In the genomic region with DNA sequence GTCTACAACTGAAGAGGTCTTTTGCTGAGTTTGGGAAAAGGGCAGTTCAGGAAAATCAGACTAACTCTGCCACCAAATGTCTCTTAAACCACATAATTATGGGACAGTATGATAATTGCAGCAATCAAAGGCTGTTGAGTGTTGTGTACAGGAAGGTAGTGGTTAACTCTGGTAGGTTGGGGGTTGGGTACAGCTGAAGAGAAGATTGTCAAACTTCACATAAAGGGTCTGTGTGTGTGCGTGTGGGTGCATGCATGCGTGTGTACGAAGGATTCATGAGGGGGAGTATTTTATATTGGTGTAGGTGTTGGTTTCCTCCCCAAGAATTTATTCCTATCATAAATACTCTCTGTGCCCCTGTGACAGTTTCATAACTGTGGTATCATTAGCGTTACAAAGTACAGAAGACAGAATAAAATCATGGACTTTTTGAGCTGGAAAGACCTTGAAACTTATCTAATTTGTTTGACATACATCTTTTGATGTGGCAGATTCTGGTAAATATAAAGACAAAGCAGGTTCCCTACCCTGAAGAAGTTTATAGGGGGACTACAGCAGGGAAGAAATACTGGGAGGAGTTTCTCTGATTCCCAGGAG, we compare ENCODE assay signal across 2 cellular contexts.
TF ChIP-seq lines count a peak whose summit lies in the region.

No MANE protein-coding gene starts in this region.

TF ChIP-seq in HepG2, 621 proteins besides CTCF, POLR2A, EP300 and RAD21:
- peak; percentile 42; the same call in 1 of the 2 replicates for TF ChIP-seq NCOA2 (CRISPR knock-in tag; IDR thresholded peaks at IDR 0.05)
- peak in 1 of 2 experiments; percentile 10; a peak in 1 of 4 replicates for TF ChIP-seq MAFK (conservative IDR thresholded peaks at IDR 0.05 in 1 of 2, IDR thresholded peaks at IDR 0.05 in 1 of 2; ENCODE audit: low read length in 2 of 2)
- TF ChIP-seq IRX3 (CRISPR knock-in tag; IDR thresholded peaks at IDR 0.05; ENCODE audit: borderline replicate concordance, low read depth): no peak
- TF ChIP-seq, protein P1, sequence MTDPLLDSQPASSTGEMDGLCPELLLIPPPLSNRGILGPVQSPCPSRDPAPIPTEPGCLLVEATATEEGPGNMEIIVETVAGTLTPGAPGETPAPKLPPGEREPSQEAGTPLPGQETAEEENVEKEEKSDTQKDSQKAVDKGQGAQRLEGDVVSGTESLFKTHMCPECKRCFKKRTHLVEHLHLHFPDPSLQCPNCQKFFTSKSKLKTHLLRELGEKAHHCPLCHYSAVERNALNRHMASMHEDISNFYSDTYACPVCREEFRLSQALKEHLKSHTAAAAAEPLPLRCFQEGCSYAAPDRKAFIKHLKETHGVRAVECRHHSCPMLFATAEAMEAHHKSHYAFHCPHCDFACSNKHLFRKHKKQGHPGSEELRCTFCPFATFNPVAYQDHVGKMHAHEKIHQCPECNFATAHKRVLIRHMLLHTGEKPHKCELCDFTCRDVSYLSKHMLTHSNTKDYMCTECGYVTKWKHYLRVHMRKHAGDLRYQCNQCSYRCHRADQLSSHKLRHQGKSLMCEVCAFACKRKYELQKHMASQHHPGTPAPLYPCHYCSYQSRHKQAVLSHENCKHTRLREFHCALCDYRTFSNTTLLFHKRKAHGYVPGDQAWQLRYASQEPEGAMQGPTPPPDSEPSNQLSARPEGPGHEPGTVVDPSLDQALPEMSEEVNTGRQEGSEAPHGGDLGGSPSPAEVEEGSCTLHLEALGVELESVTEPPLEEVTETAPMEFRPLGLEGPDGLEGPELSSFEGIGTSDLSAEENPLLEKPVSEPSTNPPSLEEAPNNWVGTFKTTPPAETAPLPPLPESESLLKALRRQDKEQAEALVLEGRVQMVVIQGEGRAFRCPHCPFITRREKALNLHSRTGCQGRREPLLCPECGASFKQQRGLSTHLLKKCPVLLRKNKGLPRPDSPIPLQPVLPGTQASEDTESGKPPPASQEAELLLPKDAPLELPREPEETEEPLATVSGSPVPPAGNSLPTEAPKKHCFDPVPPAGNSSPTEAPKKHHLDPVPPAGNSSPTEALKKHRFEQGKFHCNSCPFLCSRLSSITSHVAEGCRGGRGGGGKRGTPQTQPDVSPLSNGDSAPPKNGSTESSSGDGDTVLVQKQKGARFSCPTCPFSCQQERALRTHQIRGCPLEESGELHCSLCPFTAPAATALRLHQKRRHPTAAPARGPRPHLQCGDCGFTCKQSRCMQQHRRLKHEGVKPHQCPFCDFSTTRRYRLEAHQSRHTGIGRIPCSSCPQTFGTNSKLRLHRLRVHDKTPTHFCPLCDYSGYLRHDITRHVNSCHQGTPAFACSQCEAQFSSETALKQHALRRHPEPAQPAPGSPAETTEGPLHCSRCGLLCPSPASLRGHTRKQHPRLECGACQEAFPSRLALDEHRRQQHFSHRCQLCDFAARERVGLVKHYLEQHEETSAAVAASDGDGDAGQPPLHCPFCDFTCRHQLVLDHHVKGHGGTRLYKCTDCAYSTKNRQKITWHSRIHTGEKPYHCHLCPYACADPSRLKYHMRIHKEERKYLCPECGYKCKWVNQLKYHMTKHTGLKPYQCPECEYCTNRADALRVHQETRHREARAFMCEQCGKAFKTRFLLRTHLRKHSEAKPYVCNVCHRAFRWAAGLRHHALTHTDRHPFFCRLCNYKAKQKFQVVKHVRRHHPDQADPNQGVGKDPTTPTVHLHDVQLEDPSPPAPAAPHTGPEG (CRISPR knock-in tag; IDR thresholded peaks at IDR 0.05): no peak

TF ChIP-seq in H1, 55 proteins besides CTCF, POLR2A, EP300 and RAD21:
- TF ChIP-seq PHF8 (conservative IDR thresholded peaks at IDR 0.05; ENCODE audit: low read depth, low read length) (no peak), TAF1 (IDR thresholded peaks at IDR 0.05; ENCODE audit: low read depth, low read length) (no peak), SAP30 (IDR thresholded peaks at IDR 0.05; ENCODE audit: insufficient read depth, insufficient replicate concordance, low read length) (no peak), SIX5 (IDR thresholded peaks at IDR 0.05; ENCODE audit: low read depth, low read length) (no peak), SP4 (IDR thresholded peaks at IDR 0.05; ENCODE audit: low read length) (no peak), KDM4A (IDR thresholded peaks at IDR 0.05; ENCODE audit: low read depth, low read length, severe bottlenecking) (no peak), CTBP2 (IDR thresholded peaks at IDR 0.05; ENCODE audit: borderline replicate concordance, insufficient read depth, insufficient read length, low read length) (no peak), HDAC2 (IDR thresholded peaks at IDR 0.05; ENCODE audit: borderline replicate concordance in 1 of 2, low read depth in 2 of 2, low read length in 2 of 2) (no peak), POLR2AphosphoS5 (IDR thresholded peaks at IDR 0.05; ENCODE audit: low read depth, low read length) (no peak), POU5F1 (IDR thresholded peaks at IDR 0.05; ENCODE audit: low read depth, low read length) (no peak), BCL11A (IDR thresholded peaks at IDR 0.05; ENCODE audit: low read depth in 2 of 2, low read length in 2 of 2) (no peak), SUZ12 (IDR thresholded peaks at IDR 0.05; ENCODE audit: low read length) (no peak), GABPA (IDR thresholded peaks at IDR 0.05; ENCODE audit: borderline replicate concordance, insufficient read depth, low read length) (no peak), TBP (IDR thresholded peaks at IDR 0.05; ENCODE audit: low read depth, low read length) (no peak), SP1 (IDR thresholded peaks at IDR 0.05; ENCODE audit: low read depth, low read length) (no peak), EZH2 (IDR thresholded peaks at IDR 0.05; ENCODE audit: low read depth, low read length, severe bottlenecking) (no peak), RBBP5 (IDR thresholded peaks at IDR 0.05; ENCODE audit: borderline replicate concordance, low read depth, low read length) (no peak), RNF2 (IDR thresholded peaks at IDR 0.05; ENCODE audit: borderline replicate concordance, low read depth, low read length, missing control alignments, poor library complexity, severe bottlenecking) (no peak)
TF ChIP-seq in H1: peak in this region for 0.
